Comparison of ENCODE assay signal across 19 cellular contexts in the genomic region with DNA sequence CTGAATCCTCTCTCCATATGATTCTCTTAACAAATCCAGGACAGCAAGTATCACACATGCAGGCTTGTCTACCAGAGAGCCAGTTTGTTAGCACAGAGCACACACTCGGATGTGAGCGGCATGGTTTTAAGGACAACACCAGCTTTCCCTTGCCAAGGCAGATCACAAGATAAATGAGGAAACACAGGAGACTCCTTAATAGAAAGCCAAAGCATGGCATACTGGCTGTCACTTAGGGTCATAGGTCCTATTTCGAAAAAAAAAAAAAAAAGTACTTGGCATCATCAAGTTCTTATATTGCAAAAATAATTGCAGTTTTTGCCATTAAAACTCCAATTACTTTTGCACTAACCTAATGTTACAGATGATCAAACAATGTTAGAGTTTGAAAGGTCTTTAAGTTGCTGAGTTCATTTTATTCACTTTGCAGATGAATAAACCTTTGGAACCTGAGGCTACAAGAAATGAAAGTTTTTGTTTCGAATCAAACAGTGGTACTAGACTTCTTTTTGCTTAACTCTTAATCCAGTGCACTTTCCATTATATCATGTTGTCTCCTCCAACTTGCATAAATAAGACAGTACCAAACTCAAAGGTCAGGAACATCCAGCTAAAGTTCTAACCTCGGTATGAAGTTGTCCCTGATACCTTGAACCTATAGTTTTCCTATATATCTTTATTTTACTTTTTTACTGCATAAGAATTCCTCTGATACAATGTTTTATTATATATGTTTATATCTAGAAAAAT.
DNase-seq lines count a peak whose midpoint lies in the region; ATAC-seq and TF ChIP-seq lines count a peak whose summit lies in the region.
"Had no signal": no experiment of that assay in that cellular context is flagged by ENCODE, and none has a peak within 500 bp of the region (broad histone marks: within the 10 kb centered on the region; RNA-seq: fewer than 3 reads in every experiment).

No MANE protein-coding gene starts in this region.

- intact Hi-C loops in body of pancreas (cut with DNase I), result no loop called here

- H3K9me3 ChIP-seq in subcutaneous abdominal adipose tissue (ENCODE audit: control insufficient read depth in 5 of 5, low read length in 5 of 5) (no peaks in the 10 kb centered on the region), body of pancreas (no peaks in the 10 kb centered on the region)
- H3K9me3 ChIP-seq: MG63 had no signal

- DNase-seq in NCI-H446 (lab: John Stamatoyannopoulos, UW), result peak; percentile 23 to 43
- DNase-seq in astrocyte of the spinal cord (ENCODE audit: low read depth, low spot score), result peak; percentile 23
- DNase-seq in left lobe of liver (ENCODE audit: low spot score), result peak; percentile 61
- no peak for DNase-seq in activated CD4-positive, alpha-beta T cell treated with anti-CD3 and anti-CD28 coated beads for 48 hours
- DNase-seq in NCI-H82 treated with DMSO at 0.1 percent for 48 hours (lab: John Stamatoyannopoulos, UW; ENCODE audit: unreplicated experiment), result no peak
- DNase-seq in body of pancreas, result no peak
- DNase-seq: activated CD8-positive, alpha-beta memory T cell treated with anti-CD3 and anti-CD28 coated beads, Interleukin-2, amount 50 U/mL, for 48 hours; activated naive CD8-positive, alpha-beta T cell treated with anti-CD3 and anti-CD28 coated beads, Interleukin-2, amount 50 U/mL, for 24 hours; CD4-positive, alpha-beta T cell; glutamatergic neuron; kidney; MG63; NCI-H2107; stimulated activated naive CD8-positive, alpha-beta T cell treated with anti-CD3 and anti-CD28 coated beads, Interleukin-15, amount 100 ng/mL, for 72 hours had no signal

- H3K27me3 ChIP-seq in subcutaneous abdominal adipose tissue (ENCODE audit: control insufficient read depth in 5 of 5, insufficient read depth in 4 of 5, low read length in 5 of 5), result no peaks in the 10 kb centered on the region
- H3K27me3 ChIP-seq in body of pancreas, result no peaks in the 10 kb centered on the region
- H3K27me3 ChIP-seq: MG63 had no signal

- no peak for TF ChIP-seq POLR2A in body of pancreas (IDR thresholded peaks at IDR 0.05)

- H3K9ac ChIP-seq in subcutaneous abdominal adipose tissue (ENCODE audit: low read length in 5 of 5), result no peak overlapping the region

- H3K4me3 ChIP-seq in astrocyte of the spinal cord (ENCODE audit: low read depth, low read length) (no peak overlapping the region), subcutaneous abdominal adipose tissue (ENCODE audit: low read depth in 1 of 5, low read length in 5 of 5) (no peak overlapping the region), body of pancreas (no peak overlapping the region)
- H3K4me3 ChIP-seq: MG63 had no signal

- H3K27ac ChIP-seq in subcutaneous abdominal adipose tissue (ENCODE audit: low read depth, low read length) (peak overlapping the region; percentile 7), body of pancreas (no peak overlapping the region)

- H3K4me1 ChIP-seq in subcutaneous abdominal adipose tissue (ENCODE audit: control insufficient read depth in 5 of 5, insufficient read depth in 5 of 5, low read length in 5 of 5) (peaks cover 2 to 43% (median 28%) of the 10 kb centered on the region in 5 donors), body of pancreas (no peaks in the 10 kb centered on the region)

- 79 to 92% methylated on average over 5 of the region's 5 CpGs for WGBS in body of pancreas, 2 donors

- TF ChIP-seq CTCF in astrocyte of the spinal cord (IDR thresholded peaks at IDR 0.05; ENCODE audit: low read depth, low read length) (no peak), body of pancreas (IDR thresholded peaks at IDR 0.05) (no peak)

- ATAC-seq in left lobe of liver (peak; percentile 94), GM21825 (IDR thresholded peaks at IDR 0.05; ENCODE audit: unreplicated experiment) (no peak), body of pancreas (no peak)
- ATAC-seq: activated naive CD8-positive, alpha-beta T cell treated with anti-CD3 and anti-CD28 coated beads, Interleukin-2, amount 50 U/mL, for 24 hours; HCT116; right cardiac atrium; stimulated activated naive CD8-positive, alpha-beta T cell treated with anti-CD3 and anti-CD28 coated beads, Interleukin-15, amount 100 ng/mL, for 72 hours; WTC11 had no signal

- in situ Hi-C loops in astrocyte of the spinal cord (cut with HindIII; ENCODE audit: low sequenced_read_pairs), result no loop called here

- peaks cover 0 to 20% (median 8%) of the 10 kb centered on the region in 5 donors for H3K36me3 ChIP-seq in subcutaneous abdominal adipose tissue (ENCODE audit: control insufficient read depth in 5 of 5, insufficient read depth in 5 of 5, low read length in 5 of 5)
- H3K36me3 ChIP-seq in body of pancreas (replicated peaks in 1 of 2; ENCODE audit: insufficient read depth in 1 of 2, low read depth in 2 of 2), result no peaks in the 10 kb centered on the region

Comparison
In these comparisons a context has a peak if more than half of its experiments do, and no peak if none do; other contexts are left out.
1. DNase-seq: peak in NCI-H446 (2 of 2), astrocyte of the spinal cord (single experiment) and left lobe of liver (single experiment); none in activated CD4-positive, alpha-beta T cell treated with anti-CD3 and anti-CD28 coated beads for 48 hours (single experiment), NCI-H82 treated with DMSO at 0.1 percent for 48 hours (single experiment) and body of pancreas (0 of 4).